Comparison of ENCODE assay signal across 21 cellular contexts in the genomic region with DNA sequence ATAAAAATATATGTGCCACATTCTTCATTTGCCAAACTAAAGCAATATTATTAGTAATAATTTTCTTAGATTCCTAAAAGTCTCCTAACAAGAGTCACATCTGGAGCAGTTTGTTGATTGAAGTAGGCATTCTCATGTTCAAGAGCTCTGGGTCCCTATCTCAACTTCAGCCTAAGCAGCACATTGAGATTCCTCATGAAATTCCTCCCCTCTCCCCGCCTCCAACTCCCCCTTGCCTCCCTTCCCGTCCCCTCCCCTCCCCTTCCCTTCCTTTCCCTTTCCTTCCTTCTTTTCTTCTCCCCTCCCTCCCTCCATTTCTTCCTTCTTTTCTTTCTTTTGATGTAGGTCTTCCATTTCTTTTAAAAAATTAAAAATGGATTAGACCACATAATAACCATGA. TPM values are rescaled to one million over a fixed set of nuclear protein-coding genes. Genes with fewer than 3 reads are reported as not detected.
"Had no signal": no experiment of that assay in that cellular context is flagged by ENCODE, and none has a peak within 500 bp of the region (broad histone marks: within the 10 kb centered on the region; RNA-seq: fewer than 3 reads in every experiment).

No MANE protein-coding gene starts in this region.

- DNase-seq: hippocampal formation; immature natural killer cell; kidney; left colon; left lung; naive thymus-derived CD8-positive, alpha-beta T cell; nucleus accumbens; pancreas; retina; right cardiac atrium; sigmoid colon; small intestine; spleen; stimulated activated CD4-positive, alpha-beta T cell treated with anti-CD3 and anti-CD28 coated beads, Interleukin-4, amount 100 ng/mL, for 24 hours; stimulated activated naive CD4-positive, alpha-beta T cell; uterus had no signal

- ATAC-seq: left colon; left lung; naive thymus-derived CD8-positive, alpha-beta T cell; pancreas; right cardiac atrium; stimulated activated effector memory CD8-positive, alpha-beta T cell treated with anti-CD3 and anti-CD28 coated beads, Interleukin-12 subunit alpha, Interleukin-12 subunit beta, amount 100 ng/mL, for 72 hours had no signal

- H3K4me1 ChIP-seq: left lung, pancreas, prostate gland, sigmoid colon, spleen, uterus had no signal

- H3K36me3 ChIP-seq: left lung, pancreas, prostate gland, sigmoid colon, spleen, tibial nerve, uterus had no signal

- H3K27me3 ChIP-seq: left lung, pancreas, sigmoid colon, spleen, tibial nerve, uterus had no signal

- H3K27ac ChIP-seq: left lung, pancreas, prostate gland, sigmoid colon, spleen, tibial nerve, uterus had no signal

- H3K9me3 ChIP-seq: left lung, pancreas, prostate gland, sigmoid colon, spleen, tibial nerve, uterus had no signal

- H3K4me3 ChIP-seq: left lung, lung, pancreas, prostate gland, sigmoid colon, spleen, tibial nerve, uterus had no signal

- FAIRE-seq: islet of Langerhans, kidney, pancreas, small intestine had no signal

RNA-seq across cellular contexts. Expression of gene NAV3, which starts 48.7 kb away (rescaled TPM):
- total RNA-seq: naive thymus-derived CD8-positive, alpha-beta T cell had no signal
- polyA plus RNA-seq: immature natural killer cell; naive thymus-derived CD8-positive, alpha-beta T cell had no signal
